Comparison of ENCODE assay signal across 5 cellular contexts in the genomic region with DNA sequence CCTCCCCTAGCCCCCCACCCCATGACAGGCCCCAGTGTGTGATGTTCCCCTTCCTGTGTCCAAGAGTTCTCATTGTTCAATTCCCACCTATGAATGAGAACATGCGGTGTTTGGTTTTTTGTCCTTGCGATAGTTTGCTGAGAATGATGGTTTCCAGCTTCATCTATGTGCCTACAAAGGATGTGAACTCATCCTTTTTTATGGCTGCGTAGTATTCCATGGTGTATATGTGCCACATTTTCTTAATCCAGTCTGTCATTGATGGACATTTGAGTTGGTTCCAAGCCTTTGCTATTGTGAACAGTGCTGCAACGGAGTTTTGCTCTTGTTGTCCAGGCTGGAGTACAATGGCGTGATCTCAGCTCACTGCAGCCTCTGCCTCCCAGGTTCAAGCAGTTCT. TPM values are rescaled to one million over a fixed set of nuclear protein-coding genes. Genes with fewer than 3 reads are reported as not detected.
"Had no signal": no experiment of that assay in that cellular context is flagged by ENCODE, and none has a peak within 500 bp of the region (broad histone marks: within the 10 kb centered on the region; RNA-seq: fewer than 3 reads in every experiment).

No MANE protein-coding gene starts in this region.

RNA-seq across cellular contexts. Expression of gene SHOX2, which starts 16.5 kb away (rescaled TPM):
- total RNA-seq: naive thymus-derived CD8-positive, alpha-beta T cell; natural killer cell; occipital lobe; osteocyte had no signal
- polyA plus RNA-seq: naive thymus-derived CD8-positive, alpha-beta T cell; neural cell had no signal
